1 cellular context compared by ENCODE assay signal in genomic region chr11:8863838-8864237, GRCh38.
TF ChIP-seq lines count a peak whose summit lies in the region.

No MANE protein-coding gene starts in this region.

TF ChIP-seq in A549, 52 proteins besides CTCF, POLR2A, EP300 and RAD21 (continued from another document):
- TF ChIP-seq HMGXB4 (CRISPR knock-in tag; IDR thresholded peaks at IDR 0.05; ENCODE audit: borderline replicate concordance) (no peak), CBX8 (IDR thresholded peaks at IDR 0.05) (no peak), ZC3H11A (IDR thresholded peaks at IDR 0.05) (no peak), NPAS2 (CRISPR knock-in tag; IDR thresholded peaks at IDR 0.05; ENCODE audit: borderline replicate concordance) (no peak)
